Comparison of ENCODE assay signal across 8 cellular contexts in genomic region chr2:72150157-72150960, GRCh38. TPM values are rescaled to one million over a fixed set of nuclear protein-coding genes. Genes with fewer than 3 reads are reported as not detected.
DNase-seq lines count a peak whose midpoint lies in the region; ATAC-seq lines count a peak whose summit lies in the region.

No MANE protein-coding gene starts in this region.

- POLR2A ChIA-PET in T-cell (lab: Charles Lee), result no interaction called here

- H3K36me3 Mint-ChIP-seq in T-cell, result no peaks in the 10 kb centered on the region

- H3K27ac Mint-ChIP-seq in T-cell, result peak overlapping the region in 1 of 2 donors; percentile 65

- intact Hi-C loops in left ventricle myocardium superior (cut with micrococcal nuclease), result loop anchor here (5.0 kb wide), 1 partner anchor 218 kb away; no protein-coding TSS in a partner anchor

- peaks cover 63 to 73% of the 10 kb centered on the region in 2 donors for H3K27me3 Mint-ChIP-seq in T-cell

- no peaks in the 10 kb centered on the region for H3K9me3 Mint-ChIP-seq in T-cell

- H3K4me3 Mint-ChIP-seq in T-cell, result peak overlapping the region; percentile 79 to 93 (median 79)

- H3K4me1 Mint-ChIP-seq in T-cell, result peaks cover 36 to 42% (median 38%) of the 10 kb centered on the region in 3 donors

- CTCF ChIA-PET in T-cell (lab: Charles Lee), result interaction anchor here (0.6 to 1.7 kb wide), 7 partner anchors 20 to 851 kb away, joined by 3 to 9 read pairs (median 3); no protein-coding TSS in a partner anchor

- ATAC-seq in HG02642 (IDR thresholded peaks at IDR 0.05; ENCODE audit: poor library complexity, unreplicated experiment) (peak; percentile 79), T-cell (replicated peaks in 1 of 4) (peak; percentile 57 to 68 (median 65)), left ventricle myocardium superior (peak; percentile 85), HG02870 (IDR thresholded peaks at IDR 0.05; ENCODE audit: unreplicated experiment) (no peak)

- DNase-seq in GM03348 (ENCODE audit: low spot score) (peak; percentile 92), NCI-H1105 treated with DMSO at 0.1 percent for 48 hours (lab: John Stamatoyannopoulos, UW) (peak; percentile 70), T-cell (peak in 27 of 34 experiments; percentile 15 to 63 (median 35)), amygdala (lab: John Stamatoyannopoulos, UW) (peak in 48 of 56 donors; percentile 35 to 89 (median 64)), left ventricle myocardium superior (peak; percentile 68), renal cortical epithelial cell (ENCODE audit: low read depth) (peak; percentile 44)

RNA-seq across cellular contexts. Expression of gene CYP26B1, which starts 2.7 kb away (rescaled TPM):
- under 1 TPM in 1 of 5 donors, not detected in 4; 0.06 TPM for total RNA-seq in T-cell
- total RNA-seq in left ventricle myocardium superior, result 4.2 TPM
- total RNA-seq in renal cortical epithelial cell, result 0.10 TPM in 1 of 2 replicates, not detected in the other

Comparison
In these comparisons a context has a peak if more than half of its experiments do, and no peak if none do; other contexts are left out.
1. DNase-seq: peak in every context shown above with its lines; median percentile 92 in GM03348; 70 in NCI-H1105 treated with DMSO at 0.1 percent for 48 hours; 68 in left ventricle myocardium superior; 64 in amygdala; 44 in renal cortical epithelial cell; 35 in T-cell.